Comparison of ENCODE assay signal across 1 cellular context in genomic region chr6:110408891-110409290, GRCh38.
TF ChIP-seq lines count a peak whose summit lies in the region.

No MANE protein-coding gene starts in this region.

TF ChIP-seq in WTC11, 78 proteins besides CTCF, POLR2A, EP300 and RAD21 (continued from another document):
- TF ChIP-seq, protein P1, sequence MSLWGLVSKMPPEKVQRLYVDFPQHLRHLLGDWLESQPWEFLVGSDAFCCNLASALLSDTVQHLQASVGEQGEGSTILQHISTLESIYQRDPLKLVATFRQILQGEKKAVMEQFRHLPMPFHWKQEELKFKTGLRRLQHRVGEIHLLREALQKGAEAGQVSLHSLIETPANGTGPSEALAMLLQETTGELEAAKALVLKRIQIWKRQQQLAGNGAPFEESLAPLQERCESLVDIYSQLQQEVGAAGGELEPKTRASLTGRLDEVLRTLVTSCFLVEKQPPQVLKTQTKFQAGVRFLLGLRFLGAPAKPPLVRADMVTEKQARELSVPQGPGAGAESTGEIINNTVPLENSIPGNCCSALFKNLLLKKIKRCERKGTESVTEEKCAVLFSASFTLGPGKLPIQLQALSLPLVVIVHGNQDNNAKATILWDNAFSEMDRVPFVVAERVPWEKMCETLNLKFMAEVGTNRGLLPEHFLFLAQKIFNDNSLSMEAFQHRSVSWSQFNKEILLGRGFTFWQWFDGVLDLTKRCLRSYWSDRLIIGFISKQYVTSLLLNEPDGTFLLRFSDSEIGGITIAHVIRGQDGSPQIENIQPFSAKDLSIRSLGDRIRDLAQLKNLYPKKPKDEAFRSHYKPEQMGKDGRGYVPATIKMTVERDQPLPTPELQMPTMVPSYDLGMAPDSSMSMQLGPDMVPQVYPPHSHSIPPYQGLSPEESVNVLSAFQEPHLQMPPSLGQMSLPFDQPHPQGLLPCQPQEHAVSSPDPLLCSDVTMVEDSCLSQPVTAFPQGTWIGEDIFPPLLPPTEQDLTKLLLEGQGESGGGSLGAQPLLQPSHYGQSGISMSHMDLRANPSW (CRISPR knock-in tag; conservative IDR thresholded peaks at IDR 0.05; ENCODE audit: low read depth): no peak
